In the genomic region with DNA sequence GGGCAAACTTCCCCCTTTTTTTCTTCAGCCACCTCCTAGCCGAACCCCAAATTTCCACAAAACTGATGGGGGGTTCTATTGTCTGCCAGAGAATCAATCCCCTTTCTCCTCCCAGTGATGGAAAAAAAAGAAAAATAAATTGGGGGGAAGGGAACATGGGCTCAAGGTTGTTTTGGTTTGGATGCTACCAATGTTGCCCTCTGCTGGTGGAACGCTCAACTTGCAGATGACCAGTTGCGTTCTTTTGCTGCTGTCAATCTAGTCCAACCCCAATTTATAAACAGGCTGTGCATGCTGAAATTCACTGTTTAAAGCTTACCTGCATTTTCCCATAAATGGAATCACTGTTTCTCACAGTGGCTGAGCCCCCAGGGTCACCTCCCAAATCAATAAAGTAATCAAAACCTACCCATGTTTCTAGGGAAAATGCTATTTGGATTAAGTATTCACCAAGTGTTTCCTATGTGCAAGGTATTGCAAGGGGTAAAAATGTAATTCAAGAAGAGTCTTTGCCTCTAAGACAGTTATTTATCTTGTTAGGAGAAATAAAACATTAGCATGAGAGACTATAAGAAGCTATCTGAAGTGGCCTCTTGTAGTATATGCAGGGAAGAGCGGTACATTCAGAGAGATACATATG, we compare ENCODE assay signal across 8 cellular contexts.
A peak's percentile ranks its signal among the peaks of the same experiment; 100 is the strongest.
DNase-seq lines count a peak whose midpoint lies in the region; ATAC-seq and TF ChIP-seq lines count a peak whose summit lies in the region.

No MANE protein-coding gene starts in this region.

- CTCF ChIA-PET in AG04450 (lab: Charles Lee): interaction anchor here (0.7 to 4.2 kb wide), 17 partner anchors 10 to 404 kb away, joined by 3 to 100 read pairs (median 3); a partner anchor contains a TSS

- H3K27me3 ChIP-seq in AG04450 (ENCODE audit: control insufficient read depth, insufficient read depth, low read length): no peaks in the 10 kb centered on the region

- POLR2A ChIA-PET in AG04450 (lab: Yijun Ruan, JAX): no interaction called here

- H3K36me3 Mint-ChIP-seq in activated CD4-positive, alpha-beta T cell treated with anti-CD3 and anti-CD28 coated beads, Interleukin-2, amount 10 ng/mL, durations not matched to agents 24 days and 14 days (ENCODE audit: low read depth): no peaks in the 10 kb centered on the region

- ATAC-seq in HG03159 (IDR thresholded peaks at IDR 0.05; ENCODE audit: unreplicated experiment): no peak

- H3K4me3 ChIP-seq in AG04450 (ENCODE audit: low read depth, low read length) (no peak overlapping the region), fibroblast of villous mesenchyme (ENCODE audit: low read depth, low read length) (no peak overlapping the region), retinal pigment epithelial cell (ENCODE audit: low read length) (no peak overlapping the region)

- no peaks in the 10 kb centered on the region for H3K9me3 Mint-ChIP-seq in activated CD4-positive, alpha-beta T cell treated with anti-CD3 and anti-CD28 coated beads, Interleukin-2, amount 10 ng/mL, durations not matched to agents 24 days and 14 days

- H3K9me3 ChIP-seq in AG04450 (ENCODE audit: control insufficient read depth, insufficient read depth, low read length): no peaks in the 10 kb centered on the region

- DNase-seq in AG04450 (ENCODE audit: low read depth, low spot score): no peak
- peak; percentile 47 for DNase-seq in GM03348 (ENCODE audit: low spot score)
- DNase-seq in NAMALWA (ENCODE audit: low spot score): peak; percentile 50
- peak; percentile 74 for DNase-seq in activated CD4-positive, alpha-beta T cell treated with anti-CD3 and anti-CD28 coated beads, Interleukin-2, amount 10 ng/mL, durations not matched to agents 24 days and 14 days
- peak; percentile 57 for DNase-seq in fibroblast of villous mesenchyme (ENCODE audit: low read depth)
- no peak for DNase-seq in retinal pigment epithelial cell (ENCODE audit: low read depth)
- no peak for DNase-seq in islet precursor cell

- no peak overlapping the region for H3K4me3 Mint-ChIP-seq in activated CD4-positive, alpha-beta T cell treated with anti-CD3 and anti-CD28 coated beads, Interleukin-2, amount 10 ng/mL, durations not matched to agents 24 days and 14 days

- intact Hi-C loops in activated CD4-positive, alpha-beta T cell treated with anti-CD3 and anti-CD28 coated beads, Interleukin-2, amount 10 ng/mL, durations not matched to agents 24 days and 14 days (cut with micrococcal nuclease): loop anchor here (1.0 kb wide), 2 partner anchors 173 to 400 kb away; no protein-coding TSS in a partner anchor

- peaks cover 6% of the 10 kb centered on the region for H3K27me3 Mint-ChIP-seq in activated CD4-positive, alpha-beta T cell treated with anti-CD3 and anti-CD28 coated beads, Interleukin-2, amount 10 ng/mL, durations not matched to agents 24 days and 14 days

- H3K4me1 Mint-ChIP-seq in activated CD4-positive, alpha-beta T cell treated with anti-CD3 and anti-CD28 coated beads, Interleukin-2, amount 10 ng/mL, durations not matched to agents 24 days and 14 days: peaks cover 2% of the 10 kb centered on the region

- H3K27ac ChIP-seq in AG04450 (ENCODE audit: low read depth, low read length): no peak overlapping the region

- TF ChIP-seq CTCF in AG04450 (IDR thresholded peaks at IDR 0.05; ENCODE audit: low read depth, low read length): peak; percentile 73
- peak; percentile 70 for TF ChIP-seq CTCF in fibroblast of villous mesenchyme (IDR thresholded peaks at IDR 0.05; ENCODE audit: insufficient read depth, low read depth, low read length)
- peak; percentile 84 for TF ChIP-seq CTCF in retinal pigment epithelial cell (conservative IDR thresholded peaks at IDR 0.05; ENCODE audit: low read depth, low read length)

- H3K27ac Mint-ChIP-seq in activated CD4-positive, alpha-beta T cell treated with anti-CD3 and anti-CD28 coated beads, Interleukin-2, amount 10 ng/mL, durations not matched to agents 24 days and 14 days: no peak overlapping the region

Comparison
In these comparisons a context has a peak if more than half of its experiments do, and no peak if none do; other contexts are left out.
1. DNase-seq: peak in GM03348 (single experiment), NAMALWA (single experiment), activated CD4-positive, alpha-beta T cell treated with anti-CD3 and anti-CD28 coated beads, Interleukin-2, amount 10 ng/mL, durations not matched to agents 24 days and 14 days (single experiment) and fibroblast of villous mesenchyme (single experiment); none in AG04450 (single experiment), retinal pigment epithelial cell (single experiment) and islet precursor cell (single experiment).
2. Peak in every context shown above with its lines, with median percentiles within 50 percentile points of each other: CTCF ChIP-seq.